33 cellular contexts compared by ENCODE assay signal in genomic region chr5:92267830-92268229, GRCh38.
"Had no signal": no experiment of that assay in that cellular context is flagged by ENCODE, and none has a peak within 500 bp of the region (broad histone marks: within the 10 kb centered on the region; RNA-seq: fewer than 3 reads in every experiment).

No MANE protein-coding gene starts in this region.

- DNase-seq: activated B cell treated with CpG ODN at 0.5 μM for 24 hours; activated CD4-positive, alpha-beta memory T cell treated with anti-CD3 and anti-CD28 coated beads for 36 hours; activated CD4-positive, alpha-beta T cell treated with anti-CD3 and anti-CD28 coated beads for 4 hours; activated CD4-positive, alpha-beta T cell treated with anti-CD3 and anti-CD28 coated beads, Interleukin-2, amount 50 U/mL, for 1 hour; activated CD4-positive, CD25-positive, alpha-beta regulatory T cell treated with anti-CD3 and anti-CD28 coated beads, Interleukin-2, amount 50 U/mL, for 72 hours; activated CD8-positive, alpha-beta memory T cell treated with anti-CD3 and anti-CD28 coated beads, Interleukin-2, amount 50 U/mL, for 48 hours; activated effector memory CD4-positive, alpha-beta T cell treated with Interleukin-2 at 50 U/mL for 16 hours; activated naive CD4-positive, alpha-beta T cell treated with anti-CD3 and anti-CD28 coated beads, Interleukin-2, amount 10 ng/mL, durations not matched to agents 7 days and 5 days; activated naive CD8-positive, alpha-beta T cell treated with anti-CD3 and anti-CD28 coated beads for 36 hours; activated T-cell treated with anti-CD3 and anti-CD28 coated beads, Interleukin-2, amount 50 U/mL, for 48 hours; amniotic stem cell; body of pancreas; Karpas-422; KBM-7; NCI-H1048; NCI-H1436 treated with DMSO at 0.1 percent for 48 hours; NCI-H1694 treated with DMSO at 0.1 percent for 48 hours; NCI-H2029; NCI-H2107; NCI-H2171; NCI-H510A; NCI-H526; NCI-H748 treated with DMSO at 0.1 percent for 48 hours; PC-9; Right ventricle myocardium superior; SW 1271; T-helper 1 cell; T-helper 2 cell; T-helper 9 cell had no signal

- H3K27ac Mint-ChIP-seq: activated B cell treated with CpG ODN at 0.5 μM for 24 hours; activated CD4-positive, alpha-beta memory T cell treated with anti-CD3 and anti-CD28 coated beads for 36 hours; activated naive CD4-positive, alpha-beta T cell treated with anti-CD3 and anti-CD28 coated beads, Interleukin-2, amount 10 ng/mL, durations not matched to agents 7 days and 5 days; activated naive CD8-positive, alpha-beta T cell treated with anti-CD3 and anti-CD28 coated beads for 36 hours; IgD-negative memory B cell had no signal

- H3K27me3 ChIP-seq: body of pancreas, breast epithelium had no signal

- H3K9me3 ChIP-seq: body of pancreas, breast epithelium had no signal

- H3K9me3 Mint-ChIP-seq: activated B cell treated with CpG ODN at 0.5 μM for 24 hours had no signal

- H3K27me3 Mint-ChIP-seq: activated B cell treated with CpG ODN at 0.5 μM for 24 hours; activated CD4-positive, alpha-beta memory T cell treated with anti-CD3 and anti-CD28 coated beads for 36 hours; activated naive CD4-positive, alpha-beta T cell treated with anti-CD3 and anti-CD28 coated beads, Interleukin-2, amount 10 ng/mL, durations not matched to agents 7 days and 5 days; IgD-negative memory B cell had no signal

- H3K4me2 ChIP-seq: PC-9 had no signal

- ATAC-seq: body of pancreas had no signal

- H3K36me3 Mint-ChIP-seq: activated CD4-positive, alpha-beta memory T cell treated with anti-CD3 and anti-CD28 coated beads for 36 hours; activated naive CD4-positive, alpha-beta T cell treated with anti-CD3 and anti-CD28 coated beads, Interleukin-2, amount 10 ng/mL, durations not matched to agents 7 days and 5 days; activated naive CD8-positive, alpha-beta T cell treated with anti-CD3 and anti-CD28 coated beads for 36 hours had no signal

- H3K36me3 ChIP-seq: breast epithelium had no signal

- H2AFZ ChIP-seq: PC-9 had no signal

- H3K4me3 ChIP-seq: body of pancreas, breast epithelium, PC-9 had no signal

- H3K27ac ChIP-seq: body of pancreas, breast epithelium, PC-9, RWPE1, VCaP had no signal

- H3K4me1 Mint-ChIP-seq: activated B cell treated with CpG ODN at 0.5 μM for 24 hours; activated naive CD4-positive, alpha-beta T cell treated with anti-CD3 and anti-CD28 coated beads, Interleukin-2, amount 10 ng/mL, durations not matched to agents 7 days and 5 days; activated naive CD8-positive, alpha-beta T cell treated with anti-CD3 and anti-CD28 coated beads for 36 hours; IgD-negative memory B cell had no signal

- H3K4me3 Mint-ChIP-seq: activated B cell treated with CpG ODN at 0.5 μM for 24 hours; activated CD4-positive, alpha-beta memory T cell treated with anti-CD3 and anti-CD28 coated beads for 36 hours; activated naive CD4-positive, alpha-beta T cell treated with anti-CD3 and anti-CD28 coated beads, Interleukin-2, amount 10 ng/mL, durations not matched to agents 7 days and 5 days; activated naive CD8-positive, alpha-beta T cell treated with anti-CD3 and anti-CD28 coated beads for 36 hours; IgD-negative memory B cell had no signal

- H3K4me1 ChIP-seq: body of pancreas, breast epithelium had no signal
